ENCODE assay signal across 1 cellular context in the genomic region with DNA sequence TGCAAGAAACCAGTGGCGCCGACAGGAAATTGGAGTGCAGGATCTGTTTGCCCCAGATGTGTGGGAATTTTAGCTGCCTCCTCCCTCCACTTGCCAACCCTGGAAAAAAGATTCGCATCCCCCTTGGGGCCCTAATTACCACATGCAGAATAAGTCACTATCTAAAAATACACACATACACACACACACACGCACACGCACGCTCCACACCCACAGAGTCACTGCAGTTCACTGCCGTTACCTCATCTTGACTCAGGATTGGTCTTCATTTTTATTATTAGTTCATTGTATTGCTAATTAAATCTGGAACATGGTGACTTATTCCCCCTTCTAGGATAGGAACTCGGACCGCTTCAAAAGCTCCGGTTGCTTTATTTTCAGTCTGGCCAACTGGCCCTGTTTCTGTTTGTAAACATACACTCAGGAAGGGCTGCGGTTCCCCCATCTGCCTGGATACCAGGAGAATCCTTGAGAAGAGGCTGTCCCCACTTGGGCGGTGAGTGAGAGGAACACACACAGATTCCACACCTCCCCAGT.
TF ChIP-seq lines count a peak whose summit lies in the region.

No MANE protein-coding gene starts in this region.

TF ChIP-seq in H1, 55 proteins besides CTCF, POLR2A, EP300 and RAD21 (continued from another document):
- no peak for TF ChIP-seq ASH2L (IDR thresholded peaks at IDR 0.05; ENCODE audit: low read length)
- TF ChIP-seq EGR1 (IDR thresholded peaks at IDR 0.05; ENCODE audit: borderline replicate concordance, low read depth, low read length): no peak
- no peak for TF ChIP-seq BCL11A (IDR thresholded peaks at IDR 0.05; ENCODE audit: low read depth in 2 of 2, low read length in 2 of 2)
- TF ChIP-seq CBX5 (IDR thresholded peaks at IDR 0.05; ENCODE audit: low read depth, low read length): no peak
- TF ChIP-seq SP2 (IDR thresholded peaks at IDR 0.05; ENCODE audit: low read length): no peak
